1 cellular context compared by ENCODE assay signal in the genomic region with DNA sequence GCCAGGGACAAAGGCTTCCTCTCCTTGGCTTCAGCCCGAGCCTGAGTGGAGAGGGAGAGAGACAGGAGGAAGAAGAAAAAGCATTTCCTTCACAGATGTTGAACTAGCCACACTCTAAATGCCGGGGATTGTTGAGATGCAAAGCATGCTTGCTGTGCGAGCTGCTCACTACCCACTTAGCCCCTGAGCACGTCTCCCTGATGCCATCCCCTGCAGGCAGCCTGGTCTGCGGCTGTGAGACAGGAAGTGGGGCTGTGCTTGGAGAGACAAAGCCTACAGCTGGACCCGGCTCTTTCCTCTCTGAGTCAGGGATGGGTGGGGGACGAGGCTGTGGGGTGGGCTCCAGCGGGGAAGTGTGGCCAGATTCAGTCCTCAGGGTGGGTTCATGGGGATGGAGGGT.
TF ChIP-seq lines count a peak whose summit lies in the region.

No MANE protein-coding gene starts in this region.

TF ChIP-seq in WTC11, 78 proteins besides CTCF, POLR2A, EP300 and RAD21 (continued from another document):
- TF ChIP-seq, protein P1, sequence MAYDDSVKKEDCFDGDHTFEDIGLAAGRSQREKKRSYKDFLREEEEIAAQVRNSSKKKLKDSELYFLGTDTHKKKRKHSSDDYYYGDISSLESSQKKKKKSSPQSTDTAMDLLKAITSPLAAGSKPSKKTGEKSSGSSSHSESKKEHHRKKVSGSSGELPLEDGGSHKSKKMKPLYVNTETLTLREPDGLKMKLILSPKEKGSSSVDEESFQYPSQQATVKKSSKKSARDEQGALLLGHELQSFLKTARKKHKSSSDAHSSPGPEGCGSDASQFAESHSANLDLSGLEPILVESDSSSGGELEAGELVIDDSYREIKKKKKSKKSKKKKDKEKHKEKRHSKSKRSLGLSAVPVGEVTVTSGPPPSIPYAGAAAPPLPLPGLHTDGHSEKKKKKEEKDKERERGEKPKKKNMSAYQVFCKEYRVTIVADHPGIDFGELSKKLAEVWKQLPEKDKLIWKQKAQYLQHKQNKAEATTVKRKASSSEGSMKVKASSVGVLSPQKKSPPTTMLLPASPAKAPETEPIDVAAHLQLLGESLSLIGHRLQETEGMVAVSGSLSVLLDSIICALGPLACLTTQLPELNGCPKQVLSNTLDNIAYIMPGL (CRISPR knock-in tag; IDR thresholded peaks at IDR 0.05) = no peak
- TF ChIP-seq, protein P2, sequence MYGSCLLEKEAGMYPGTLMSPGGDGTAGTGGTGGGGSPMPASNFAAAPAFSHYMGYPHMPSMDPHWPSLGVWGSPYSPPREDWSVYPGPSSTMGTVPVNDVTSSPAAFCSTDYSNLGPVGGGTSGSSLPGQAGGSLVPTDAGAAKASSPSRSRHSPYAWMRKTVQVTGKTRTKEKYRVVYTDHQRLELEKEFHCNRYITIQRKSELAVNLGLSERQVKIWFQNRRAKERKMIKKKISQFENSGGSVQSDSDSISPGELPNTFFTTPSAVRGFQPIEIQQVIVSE (CRISPR knock-in tag; IDR thresholded peaks at IDR 0.05; ENCODE audit: borderline replicate concordance) = no peak
- no peak for TF ChIP-seq GRHL2 (CRISPR knock-in tag; IDR thresholded peaks at IDR 0.05; ENCODE audit: insufficient replicate concordance, severe bottlenecking)
